10 cellular contexts compared by ENCODE assay signal in the genomic region with DNA sequence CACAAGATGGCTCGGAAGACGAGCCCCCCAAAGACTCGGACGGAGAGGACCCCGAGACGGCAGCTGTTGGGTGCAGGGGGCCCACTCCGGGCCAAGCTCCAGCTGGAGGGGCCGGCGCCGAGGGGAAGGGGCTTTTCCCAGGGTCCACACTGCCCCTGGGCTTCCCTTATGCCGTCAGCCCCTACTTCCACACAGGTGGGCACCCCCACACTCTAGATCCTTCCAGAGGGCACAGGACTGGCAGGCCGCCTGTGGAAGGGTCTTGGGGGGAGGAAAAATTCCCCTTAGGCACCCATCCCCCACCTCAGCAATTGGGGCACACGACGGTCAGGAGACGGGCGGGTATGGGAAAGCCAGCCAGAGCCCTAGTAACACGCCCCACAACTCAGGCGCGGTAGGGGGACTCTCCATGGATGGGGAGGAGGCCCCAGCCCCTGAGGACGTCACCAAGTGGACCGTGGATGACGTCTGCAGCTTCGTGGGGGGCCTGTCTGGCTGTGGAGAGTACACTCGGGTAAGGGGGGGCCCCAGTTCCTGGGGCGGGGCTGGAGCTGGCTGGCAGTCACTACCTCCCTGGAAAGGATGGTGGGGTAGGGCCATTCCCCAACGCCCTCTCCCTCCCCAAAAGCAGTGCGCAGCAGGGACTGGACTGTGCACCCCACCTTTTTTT. TPM values are rescaled to one million over a fixed set of nuclear protein-coding genes. Genes with fewer than 3 reads are reported as not detected.
DNase-seq lines count a peak whose midpoint lies in the region; ATAC-seq, FAIRE-seq and TF ChIP-seq lines count a peak whose summit lies in the region.
"Had no signal": no experiment of that assay in that cellular context is flagged by ENCODE, and none has a peak within 500 bp of the region (broad histone marks: within the 10 kb centered on the region; RNA-seq: fewer than 3 reads in every experiment).

No MANE protein-coding gene starts in this region.

- peaks cover 74% of the 10 kb centered on the region for H3K4me1 ChIP-seq in BLaER1
- peaks cover 12% of the 10 kb centered on the region for H3K4me1 ChIP-seq in endothelial cell of umbilical vein (ENCODE audit: control insufficient read depth, extremely low read depth, insufficient read depth, low read length)

- peaks cover 65% of the 10 kb centered on the region for H3K27me3 ChIP-seq in BLaER1
- peaks cover 7 to 29% of the 10 kb centered on the region in 2 experiments for H3K27me3 ChIP-seq in endothelial cell of umbilical vein (ENCODE audit: control insufficient read depth in 2 of 2, insufficient read depth in 2 of 2, low read length in 2 of 2)

- no TSS peak for BruUV-seq in endothelial cell of umbilical vein (replicated peaks; lab: Mats Ljungman, UMichigan)

- FAIRE-seq in endothelial cell of umbilical vein (lab: Jason Lieb, UNC), result no peak

- TF ChIP-seq POLR2A in endothelial cell of umbilical vein (IDR thresholded peaks at IDR 0.05; ENCODE audit: low read depth, low read length), result peak; percentile 26

- H3K79me2 ChIP-seq in endothelial cell of umbilical vein (ENCODE audit: control insufficient read depth, insufficient read depth, low read length), result no peaks in the 10 kb centered on the region

- H3K4me2 ChIP-seq in BLaER1, result peak overlapping the region; percentile 90
- no peak overlapping the region for H3K4me2 ChIP-seq in endothelial cell of umbilical vein (ENCODE audit: insufficient read depth, low read length)

- dilution Hi-C loops in endothelial cell of umbilical vein (cut with MboI; ENCODE audit: extremely low pct_ligation_motif_present, low sequenced_read_pairs), result no loop called here

- no peaks in the 10 kb centered on the region for H3K9me3 Mint-ChIP-seq in naive thymus-derived CD8-positive, alpha-beta T cell
- no peaks in the 10 kb centered on the region for H3K9me3 Mint-ChIP-seq in activated T-helper 1 cell treated with anti-CD3 and anti-CD28 coated beads, Interleukin-12 subunit alpha, Interleukin-12 subunit beta, Interleukin-2, Interleukin-4 antibody, amounts not matched to agents 30 ng/mL and 10 ng/mL and 1 ng/mL, durations not matched to agents 14 hours and 24 hours and 36 hours
- H3K9me3 Mint-ChIP-seq: activated T-helper 17 cell treated with anti-CD3 and anti-CD28 coated beads, Interleukin-2, amount 50 U/mL, for 72 hours had no signal

- peaks cover 5 to 12% (median 9%) of the 10 kb centered on the region in 4 donors for H3K4me1 Mint-ChIP-seq in naive thymus-derived CD8-positive, alpha-beta T cell
- H3K4me1 Mint-ChIP-seq in activated T-helper 1 cell treated with anti-CD3 and anti-CD28 coated beads, Interleukin-12 subunit alpha, Interleukin-12 subunit beta, Interleukin-2, Interleukin-4 antibody, amounts not matched to agents 30 ng/mL and 10 ng/mL and 1 ng/mL, durations not matched to agents 14 hours and 24 hours and 36 hours (ENCODE audit: low read depth), result peaks cover 4% of the 10 kb centered on the region
- H3K4me1 Mint-ChIP-seq: activated T-helper 17 cell treated with anti-CD3 and anti-CD28 coated beads, Interleukin-2, amount 50 U/mL, for 72 hours had no signal

- H3K9me1 ChIP-seq in endothelial cell of umbilical vein (replicated peaks; ENCODE audit: control insufficient read depth, extremely low read depth, insufficient read depth, low read length), result no peaks in the 10 kb centered on the region

- H3K9me3 ChIP-seq in BLaER1 (no peaks in the 10 kb centered on the region), endothelial cell of umbilical vein (replicated peaks; ENCODE audit: control insufficient read depth, insufficient read depth, low read length) (no peaks in the 10 kb centered on the region)

- H3K36me3 ChIP-seq in BLaER1 (peaks cover 41% of the 10 kb centered on the region), endothelial cell of umbilical vein (ENCODE audit: control insufficient read depth in 2 of 2, extremely low read depth in 1 of 2, insufficient read depth in 2 of 2, low read length in 2 of 2) (peaks cover 0 to 16% of the 10 kb centered on the region in 2 experiments)

- no peak for TF ChIP-seq CTCF in endothelial cell of umbilical vein (IDR thresholded peaks at IDR 0.05; ENCODE audit: extremely low read depth in 1 of 2, insufficient read depth in 1 of 2, low read depth in 1 of 2, low read length in 2 of 2)

- H3K9ac ChIP-seq in BLaER1, result no peak overlapping the region
- no peak overlapping the region for H3K9ac ChIP-seq in endothelial cell of umbilical vein (replicated peaks; ENCODE audit: extremely low read depth, insufficient read depth, low read length)

- H2AFZ ChIP-seq in endothelial cell of umbilical vein (ENCODE audit: low read depth, low read length), result no peak overlapping the region

- peak; percentile 34 for DNase-seq in NCI-H2227 treated with DMSO at 0.1 percent for 48 hours (lab: John Stamatoyannopoulos, UW)
- DNase-seq in endothelial cell of umbilical vein (ENCODE audit: low read depth, low spot score), result no peak
- no peak for DNase-seq in naive thymus-derived CD8-positive, alpha-beta T cell
- DNase-seq in RKO (ENCODE audit: low spot score), result no peak
- DNase-seq in SW480 (ENCODE audit: low spot score), result no peak
- DNase-seq in activated T-helper 1 cell treated with anti-CD3 and anti-CD28 coated beads, Interleukin-12 subunit alpha, Interleukin-12 subunit beta, Interleukin-2, Interleukin-4 antibody, amounts not matched to agents 30 ng/mL and 10 ng/mL and 1 ng/mL, durations not matched to agents 14 hours and 24 hours and 36 hours (ENCODE audit: low spot score), result no peak
- DNase-seq in activated CD4-positive, CD25-positive, alpha-beta regulatory T cell (lab: John Stamatoyannopoulos, UW), result no peak

- intact Hi-C loops in endothelial cell of umbilical vein (cut with micrococcal nuclease), result no loop called here
- intact Hi-C loops in activated T-helper 1 cell treated with anti-CD3 and anti-CD28 coated beads, Interleukin-12 subunit alpha, Interleukin-12 subunit beta, Interleukin-2, Interleukin-4 antibody, amounts not matched to agents 30 ng/mL and 10 ng/mL and 1 ng/mL, durations not matched to agents 14 hours and 24 hours and 36 hours (cut with micrococcal nuclease), result no loop called here

- H3K4me3 Mint-ChIP-seq in naive thymus-derived CD8-positive, alpha-beta T cell, result peak overlapping the region in 4 of 10 donors; percentile 2 to 60 (median 30)
- no peak overlapping the region for H3K4me3 Mint-ChIP-seq in activated T-helper 1 cell treated with anti-CD3 and anti-CD28 coated beads, Interleukin-12 subunit alpha, Interleukin-12 subunit beta, Interleukin-2, Interleukin-4 antibody, amounts not matched to agents 30 ng/mL and 10 ng/mL and 1 ng/mL, durations not matched to agents 14 hours and 24 hours and 36 hours
- H3K4me3 Mint-ChIP-seq: activated T-helper 17 cell treated with anti-CD3 and anti-CD28 coated beads, Interleukin-2, amount 50 U/mL, for 72 hours had no signal

- peaks cover 2 to 27% (median 11%) of the 10 kb centered on the region in 5 donors for H3K27me3 Mint-ChIP-seq in naive thymus-derived CD8-positive, alpha-beta T cell
- H3K27me3 Mint-ChIP-seq in activated T-helper 1 cell treated with anti-CD3 and anti-CD28 coated beads, Interleukin-12 subunit alpha, Interleukin-12 subunit beta, Interleukin-2, Interleukin-4 antibody, amounts not matched to agents 30 ng/mL and 10 ng/mL and 1 ng/mL, durations not matched to agents 14 hours and 24 hours and 36 hours (ENCODE audit: insufficient read depth), result peaks cover 25% of the 10 kb centered on the region

- H3K4me3 ChIP-seq in BLaER1, result 0 out of 2 replicates have a peak overlapping the region, but pooled peaks have one; percentile 14
- H3K4me3 ChIP-seq in endothelial cell of umbilical vein (replicated peaks in 1 of 3; ENCODE audit: insufficient read depth in 1 of 3, low read depth in 1 of 3, low read length in 3 of 3), result no peak overlapping the region

- H3K27ac ChIP-seq in BLaER1, result no peak overlapping the region
- H3K27ac ChIP-seq in endothelial cell of umbilical vein (ENCODE audit: insufficient read depth, low read depth, low read length), result no peak overlapping the region

- H4K20me1 ChIP-seq in BLaER1 (peaks cover 100% of the 10 kb centered on the region), endothelial cell of umbilical vein (replicated peaks; ENCODE audit: control insufficient read depth, extremely low read depth, insufficient read depth, low read length) (no peaks in the 10 kb centered on the region)

- POLR2A ChIA-PET in endothelial cell of umbilical vein (lab: Charles Lee), result no interaction called here
- POLR2A ChIA-PET in naive thymus-derived CD8-positive, alpha-beta T cell (lab: Charles Lee), result interaction anchor here (0.6 to 3.1 kb wide), 6 partner anchors 13 to 441 kb away, joined by 3 to 16 read pairs (median 5); a partner anchor contains a TSS

- CTCF ChIA-PET in endothelial cell of umbilical vein (lab: Charles Lee), result interaction anchor here (0.8 to 3.2 kb wide), 6 partner anchors 9 to 74 kb away, joined by 3 to 14 read pairs (median 4); a partner anchor contains a TSS

- ATAC-seq in naive thymus-derived CD8-positive, alpha-beta T cell, result peak; percentile 8 to 18
- ATAC-seq: activated T-helper 17 cell treated with anti-CD3 and anti-CD28 coated beads, Interleukin-2, amount 50 U/mL, for 72 hours had no signal

- H3K36me3 Mint-ChIP-seq in naive thymus-derived CD8-positive, alpha-beta T cell, result peaks cover 0 to 24% (median 9%) of the 10 kb centered on the region in 3 donors
- H3K36me3 Mint-ChIP-seq in activated T-helper 1 cell treated with anti-CD3 and anti-CD28 coated beads, Interleukin-12 subunit alpha, Interleukin-12 subunit beta, Interleukin-2, Interleukin-4 antibody, amounts not matched to agents 30 ng/mL and 10 ng/mL and 1 ng/mL, durations not matched to agents 14 hours and 24 hours and 36 hours (ENCODE audit: low read depth), result peaks cover 12% of the 10 kb centered on the region

- H3K27ac Mint-ChIP-seq in naive thymus-derived CD8-positive, alpha-beta T cell, result no peak overlapping the region
- H3K27ac Mint-ChIP-seq in activated T-helper 1 cell treated with anti-CD3 and anti-CD28 coated beads, Interleukin-12 subunit alpha, Interleukin-12 subunit beta, Interleukin-2, Interleukin-4 antibody, amounts not matched to agents 30 ng/mL and 10 ng/mL and 1 ng/mL, durations not matched to agents 14 hours and 24 hours and 36 hours, result no peak overlapping the region
- H3K27ac Mint-ChIP-seq: activated T-helper 17 cell treated with anti-CD3 and anti-CD28 coated beads, Interleukin-2, amount 50 U/mL, for 72 hours had no signal

RNA-seq across cellular contexts. Expression of a gene that starts 16.1 kb away (rescaled TPM):
- 87.9 and 88.6 TPM in 2 replicates for total RNA-seq in endothelial cell of umbilical vein
- polyA plus RNA-seq in endothelial cell of umbilical vein, result 50.7 and 55.3 TPM in 2 replicates
- polyA plus RNA-seq in endothelial cell of umbilical vein (2011; cell fraction: cytosol; rRNA removed), result 46.6 and 47.6 TPM in 2 replicates
- polyA plus RNA-seq in endothelial cell of umbilical vein (2011; cell fraction: nucleus; rRNA removed), result 70.2 and 76.7 TPM in 2 replicates
- polyA plus RNA-seq in endothelial cell of umbilical vein (2012), result 51.8 and 64.1 TPM in 2 replicates
- 44.7 and 56.9 TPM in 2 replicates for polyA minus RNA-seq in endothelial cell of umbilical vein
- 112 TPM for polyA minus RNA-seq in endothelial cell of umbilical vein (2011; cell fraction: cytosol; rRNA and poly(A)+ RNA removed)
- 16.9 and 22.7 TPM in 2 replicates for polyA minus RNA-seq in endothelial cell of umbilical vein (2011; cell fraction: nucleus; rRNA and poly(A)+ RNA removed)
- total RNA-seq in naive thymus-derived CD8-positive, alpha-beta T cell, result 10 to 100 TPM; 72.3 to 78.3 TPM
- 10 to 100 TPM; 49.5 to 68.2 (median 60.5) TPM for polyA plus RNA-seq in naive thymus-derived CD8-positive, alpha-beta T cell
- total RNA-seq in activated T-helper 1 cell treated with anti-CD3 and anti-CD28 coated beads, Interleukin-12 subunit alpha, Interleukin-12 subunit beta, Interleukin-2, Interleukin-4 antibody, amounts not matched to agents 30 ng/mL and 10 ng/mL and 1 ng/mL, durations not matched to agents 14 hours and 24 hours and 36 hours, result 180 TPM in 2 replicates

RNA-seq across cellular contexts. Expression of a gene that starts 17.4 kb away (rescaled TPM):
- 28.6 and 30.1 TPM in 2 replicates for total RNA-seq in endothelial cell of umbilical vein
- 27.0 and 39.9 TPM in 2 replicates for polyA plus RNA-seq in endothelial cell of umbilical vein
- 4.6 and 7.5 TPM in 2 replicates for polyA plus RNA-seq in endothelial cell of umbilical vein (2011; cell fraction: cytosol; rRNA removed)
- polyA plus RNA-seq in endothelial cell of umbilical vein (2011; cell fraction: nucleus; rRNA removed), result 234 and 278 TPM in 2 replicates
- 13.4 and 19.9 TPM in 2 replicates for polyA plus RNA-seq in endothelial cell of umbilical vein (2012)
- 5.7 and 14.3 TPM in 2 replicates for polyA minus RNA-seq in endothelial cell of umbilical vein
- polyA minus RNA-seq in endothelial cell of umbilical vein (2011; cell fraction: cytosol; rRNA and poly(A)+ RNA removed), result 7.4 TPM
- polyA minus RNA-seq in endothelial cell of umbilical vein (2011; cell fraction: nucleus; rRNA and poly(A)+ RNA removed), result 21.7 and 35.5 TPM in 2 replicates
- 10 to 100 TPM; 36.4 to 37.4 TPM for total RNA-seq in naive thymus-derived CD8-positive, alpha-beta T cell
- polyA plus RNA-seq in naive thymus-derived CD8-positive, alpha-beta T cell, result 1 to 10 TPM in 2 of 3 donors, under 1 TPM in 1; 0.94 to 2.0 (median 1.1) TPM
- 47.3 and 49.7 TPM in 2 replicates for total RNA-seq in activated T-helper 1 cell treated with anti-CD3 and anti-CD28 coated beads, Interleukin-12 subunit alpha, Interleukin-12 subunit beta, Interleukin-2, Interleukin-4 antibody, amounts not matched to agents 30 ng/mL and 10 ng/mL and 1 ng/mL, durations not matched to agents 14 hours and 24 hours and 36 hours

RNA-seq across cellular contexts. Expression of a gene that starts 19.3 kb away (rescaled TPM):
- total RNA-seq in endothelial cell of umbilical vein, result not detected in 2 replicates
- polyA plus RNA-seq in endothelial cell of umbilical vein, result 0.08 TPM in 1 of 2 replicates, not detected in the other
- polyA plus RNA-seq in endothelial cell of umbilical vein (2011; cell fraction: cytosol; rRNA removed), result 0.13 TPM in 1 of 2 replicates, not detected in the other
- polyA plus RNA-seq in endothelial cell of umbilical vein (2011; cell fraction: nucleus; rRNA removed), result 0.07 TPM in 1 of 2 replicates, not detected in the other
- polyA plus RNA-seq in endothelial cell of umbilical vein (2012), result not detected in 2 replicates
- not detected in 2 replicates for polyA minus RNA-seq in endothelial cell of umbilical vein
- 73.0 TPM for polyA minus RNA-seq in endothelial cell of umbilical vein (2011; cell fraction: cytosol; rRNA and poly(A)+ RNA removed)
- 0.67 and 0.72 TPM in 2 replicates for polyA minus RNA-seq in endothelial cell of umbilical vein (2011; cell fraction: nucleus; rRNA and poly(A)+ RNA removed)
- total RNA-seq in naive thymus-derived CD8-positive, alpha-beta T cell, result not detected
- polyA plus RNA-seq in naive thymus-derived CD8-positive, alpha-beta T cell, result under 1 TPM in 1 of 3 donors, not detected in 2; 0.29 TPM
- not detected in 2 replicates for total RNA-seq in activated T-helper 1 cell treated with anti-CD3 and anti-CD28 coated beads, Interleukin-12 subunit alpha, Interleukin-12 subunit beta, Interleukin-2, Interleukin-4 antibody, amounts not matched to agents 30 ng/mL and 10 ng/mL and 1 ng/mL, durations not matched to agents 14 hours and 24 hours and 36 hours
- total RNA-seq: activated T-helper 17 cell treated with anti-CD3 and anti-CD28 coated beads, Interleukin-2, amount 50 U/mL, for 72 hours; HT-29 had no signal

RNA-seq across cellular contexts. Expression of a gene that starts 23.3 kb away (rescaled TPM):
- 0.48 and 0.88 TPM in 2 replicates for total RNA-seq in endothelial cell of umbilical vein
- 0.29 and 0.35 TPM in 2 replicates for polyA plus RNA-seq in endothelial cell of umbilical vein
- polyA plus RNA-seq in endothelial cell of umbilical vein (2011; cell fraction: cytosol; rRNA removed), result 0.13 and 0.14 TPM in 2 replicates
- 1.0 and 1.3 TPM in 2 replicates for polyA plus RNA-seq in endothelial cell of umbilical vein (2011; cell fraction: nucleus; rRNA removed)
- 0.72 and 1.6 TPM in 2 replicates for polyA plus RNA-seq in endothelial cell of umbilical vein (2012)
- polyA minus RNA-seq in endothelial cell of umbilical vein, result 0.27 TPM in 1 of 2 replicates, not detected in the other
- 0.51 TPM for polyA minus RNA-seq in endothelial cell of umbilical vein (2011; cell fraction: cytosol; rRNA and poly(A)+ RNA removed)
- 0.48 TPM in 1 of 2 replicates, not detected in the other for polyA minus RNA-seq in endothelial cell of umbilical vein (2011; cell fraction: nucleus; rRNA and poly(A)+ RNA removed)
- under 1 TPM; 0.60 to 0.93 TPM for total RNA-seq in naive thymus-derived CD8-positive, alpha-beta T cell
- polyA plus RNA-seq in naive thymus-derived CD8-positive, alpha-beta T cell, result under 1 TPM in 1 of 3 donors, not detected in 2; 0.19 TPM
- total RNA-seq in activated T-helper 1 cell treated with anti-CD3 and anti-CD28 coated beads, Interleukin-12 subunit alpha, Interleukin-12 subunit beta, Interleukin-2, Interleukin-4 antibody, amounts not matched to agents 30 ng/mL and 10 ng/mL and 1 ng/mL, durations not matched to agents 14 hours and 24 hours and 36 hours, result 1.7 and 1.8 TPM in 2 replicates

RNA-seq across cellular contexts. Expression of a gene that starts 38.9 kb away (rescaled TPM):
- total RNA-seq in endothelial cell of umbilical vein, result not detected in 2 replicates
- not detected in 2 replicates for polyA plus RNA-seq in endothelial cell of umbilical vein
- polyA plus RNA-seq in endothelial cell of umbilical vein (2011; cell fraction: cytosol; rRNA removed), result not detected in 2 replicates
- not detected in 2 replicates for polyA plus RNA-seq in endothelial cell of umbilical vein (2011; cell fraction: nucleus; rRNA removed)
- polyA plus RNA-seq in endothelial cell of umbilical vein (2012), result 0.46 and 0.52 TPM in 2 replicates
- polyA minus RNA-seq in endothelial cell of umbilical vein, result 0.13 TPM in 1 of 2 replicates, not detected in the other
- polyA minus RNA-seq in endothelial cell of umbilical vein (2011; cell fraction: cytosol; rRNA and poly(A)+ RNA removed), result not detected
- polyA minus RNA-seq in endothelial cell of umbilical vein (2011; cell fraction: nucleus; rRNA and poly(A)+ RNA removed), result not detected in 2 replicates
- not detected for total RNA-seq in naive thymus-derived CD8-positive, alpha-beta T cell
- not detected for polyA plus RNA-seq in naive thymus-derived CD8-positive, alpha-beta T cell
- total RNA-seq in activated T-helper 1 cell treated with anti-CD3 and anti-CD28 coated beads, Interleukin-12 subunit alpha, Interleukin-12 subunit beta, Interleukin-2, Interleukin-4 antibody, amounts not matched to agents 30 ng/mL and 10 ng/mL and 1 ng/mL, durations not matched to agents 14 hours and 24 hours and 36 hours, result not detected in 2 replicates
- total RNA-seq: activated T-helper 17 cell treated with anti-CD3 and anti-CD28 coated beads, Interleukin-2, amount 50 U/mL, for 72 hours had no signal
